8 cellular contexts compared by ENCODE assay signal in the genomic region with DNA sequence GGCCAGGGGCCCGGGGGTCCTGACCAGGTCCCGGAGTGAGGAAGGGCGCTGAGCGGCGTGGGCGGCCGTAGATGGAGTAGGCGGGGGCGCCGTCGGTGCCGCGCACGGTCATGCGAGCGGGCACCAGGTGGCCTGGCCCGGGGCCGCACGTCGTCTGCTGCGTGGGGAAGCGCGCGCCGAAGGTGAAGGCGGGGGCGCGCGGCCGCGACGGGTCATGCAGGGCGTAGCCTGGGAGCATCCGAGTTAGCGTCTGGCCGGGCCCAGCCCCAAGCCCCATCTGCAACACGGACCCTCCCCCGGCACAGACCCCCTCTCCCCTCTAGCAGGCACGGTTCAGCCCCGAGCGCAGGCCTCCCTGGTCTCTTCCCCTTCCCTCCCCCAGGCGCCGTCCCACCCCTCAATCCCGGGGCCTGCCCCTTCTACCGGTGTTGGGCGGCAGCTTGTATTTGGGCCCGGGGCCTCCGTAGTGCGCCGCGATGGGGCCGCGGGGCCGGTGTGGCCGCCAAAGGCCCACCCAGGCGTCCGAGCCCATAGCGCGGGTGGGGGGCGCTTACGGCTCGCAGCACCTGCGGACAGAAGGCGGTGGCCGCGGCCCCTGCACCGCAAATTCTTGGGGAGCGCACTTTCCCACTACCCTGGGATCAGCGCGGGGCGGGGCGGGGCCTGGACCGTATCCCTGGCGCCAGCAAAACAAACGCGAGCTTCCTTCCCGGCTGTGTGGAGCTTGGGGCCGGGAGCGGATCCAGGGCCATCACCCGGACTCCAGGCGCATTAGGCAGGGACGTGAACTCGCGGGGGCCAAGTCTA. TPM values are rescaled to one million over a fixed set of nuclear protein-coding genes. Genes with fewer than 3 reads are reported as not detected.
DNase-seq lines count a peak whose midpoint lies in the region; ATAC-seq and TF ChIP-seq lines count a peak whose summit lies in the region.

No MANE protein-coding gene starts in this region.

- no peak for ATAC-seq in GM21717 (IDR thresholded peaks at IDR 0.05; ENCODE audit: unreplicated experiment)

- H4K20me1 ChIP-seq in BLaER1 treated with 17β-estradiol and CSF1 and Interleukin-3, amounts not matched to agents 10 nM and 100 nM, result peaks cover 0 to 17% (median 0%) of the 10 kb centered on the region in 11 experiments; a peak in 4 of 22 replicates

- TF ChIP-seq CTCF in right atrium auricular region (IDR thresholded peaks at IDR 0.05), result no peak

- H3K4me1 ChIP-seq in BLaER1 treated with 17β-estradiol and CSF1 and Interleukin-3, amounts not matched to agents 10 nM and 100 nM, result peaks cover 30 to 72% (median 52%) of the 10 kb centered on the region in 10 experiments
- H3K4me1 ChIP-seq in HAP-1 (peaks cover 15% of the 10 kb centered on the region), right atrium auricular region (peaks cover 0 to 47% of the 10 kb centered on the region in 2 donors)

- peaks cover 10 to 65% (median 25%) of the 10 kb centered on the region in 11 experiments; a peak in 20 of 22 replicates for H3K9me3 ChIP-seq in BLaER1 treated with 17β-estradiol and CSF1 and Interleukin-3, amounts not matched to agents 10 nM and 100 nM (replicated peaks in 1 of 11)
- no peaks in the 10 kb centered on the region for H3K9me3 ChIP-seq in HAP-1
- H3K9me3 ChIP-seq in right atrium auricular region, result no peaks in the 10 kb centered on the region

- no peaks in the 10 kb centered on the region; a peak in 1 of 22 replicates for H3K36me3 ChIP-seq in BLaER1 treated with 17β-estradiol and CSF1 and Interleukin-3, amounts not matched to agents 10 nM and 100 nM
- no peaks in the 10 kb centered on the region for H3K36me3 ChIP-seq in HAP-1 (replicated peaks)
- H3K36me3 ChIP-seq in right atrium auricular region, result no peaks in the 10 kb centered on the region

- peak overlapping the region in 9 of 10 experiments; percentile 48 to 65 (median 54); a peak in 16 of 20 replicates for H3K4me3 ChIP-seq in BLaER1 treated with 17β-estradiol and CSF1 and Interleukin-3, amounts not matched to agents 10 nM and 100 nM
- H3K4me3 ChIP-seq in HAP-1 (peak overlapping the region; percentile 48), right atrium auricular region (peak overlapping the region; percentile 47 to 67)

- in situ Hi-C loops in HAP-1 (cut with MboI; ENCODE audit: low sequenced_read_pairs), result no loop called here

- peak overlapping the region in 9 of 11 experiments; percentile 21 to 94 (median 74); a peak in 13 of 22 replicates for H3K27ac ChIP-seq in BLaER1 treated with 17β-estradiol and CSF1 and Interleukin-3, amounts not matched to agents 10 nM and 100 nM
- H3K27ac ChIP-seq in right atrium auricular region, result peak overlapping the region; percentile 92 to 96

- peak overlapping the region in 8 of 11 experiments; percentile 57 to 96 (median 68); a peak in 12 of 22 replicates for H3K9ac ChIP-seq in BLaER1 treated with 17β-estradiol and CSF1 and Interleukin-3, amounts not matched to agents 10 nM and 100 nM

- peak in 1 of 2 experiments; percentile 38 for DNase-seq in HAP-1 (ENCODE audit: low spot score in 2 of 2)
- DNase-seq in RPMI8226, result peak; percentile 88
- peak; percentile 65 for DNase-seq in amniotic epithelial cell (ENCODE audit: low read depth)
- peak; percentile 86 for DNase-seq in right atrium auricular region (ENCODE audit: low spot score)
- peak; percentile 48 for DNase-seq in renal cortical epithelial cell (ENCODE audit: low read depth)
- no peak for DNase-seq in globus pallidus (ENCODE audit: low spot score)

- peaks cover 43 to 65% (median 61%) of the 10 kb centered on the region in 11 experiments for H3K27me3 ChIP-seq in BLaER1 treated with 17β-estradiol and CSF1 and Interleukin-3, amounts not matched to agents 10 nM and 100 nM
- no peaks in the 10 kb centered on the region for H3K27me3 ChIP-seq in HAP-1 (ENCODE audit: low read depth)
- peaks cover 0 to 7% of the 10 kb centered on the region in 2 donors for H3K27me3 ChIP-seq in right atrium auricular region

- H3K4me2 ChIP-seq in BLaER1 treated with 17β-estradiol and CSF1 and Interleukin-3, amounts not matched to agents 10 nM and 100 nM, result peak overlapping the region; percentile 74 to 99 (median 96)

RNA-seq across cellular contexts. Expression of a gene that starts 1.9 kb away (rescaled TPM):
- total RNA-seq in right atrium auricular region, result 10 to 100 TPM in 1 of 2 donors, 1 to 10 TPM in 1; 9.1 to 35.8 TPM
- 55.0 and 68.8 TPM in 2 replicates for total RNA-seq in renal cortical epithelial cell

RNA-seq across cellular contexts. Expression of a gene that starts 6.4 kb away (rescaled TPM):
- total RNA-seq in right atrium auricular region (under 1 TPM in 1 of 2 donors, not detected in 1; 0.94 TPM), renal cortical epithelial cell (2.0 and 7.3 TPM in 2 replicates)

RNA-seq across cellular contexts. Expression of a gene that starts 13.9 kb away (rescaled TPM):
- total RNA-seq in right atrium auricular region, result not detected
- 0.15 and 0.17 TPM in 2 replicates for total RNA-seq in renal cortical epithelial cell

RNA-seq across cellular contexts. Expression of a gene that starts 23.7 kb away (rescaled TPM):
- 10 to 100 TPM; 19.5 to 33.4 TPM for total RNA-seq in right atrium auricular region
- total RNA-seq in renal cortical epithelial cell, result 16.7 and 24.7 TPM in 2 replicates

RNA-seq across cellular contexts. Expression of a gene that starts 24.2 kb away (rescaled TPM):
- total RNA-seq in right atrium auricular region, result 10 to 100 TPM; 30.1 to 33.8 TPM
- total RNA-seq in renal cortical epithelial cell, result 26.6 and 48.4 TPM in 2 replicates
